1 cellular context compared by ENCODE assay signal in genomic region chr5:96808868-96809558, GRCh38.
A peak's percentile ranks its signal among the peaks of the same experiment; 100 is the strongest.
TF ChIP-seq lines count a peak whose summit lies in the region.

No MANE protein-coding gene starts in this region.

TF ChIP-seq in K562, 482 proteins besides CTCF, POLR2A, EP300 and RAD21 (continued from another document and continues in another):
- no peak for TF ChIP-seq ZNF318 (IDR thresholded peaks at IDR 0.05; ENCODE audit: borderline replicate concordance in 1 of 2, low read depth in 1 of 2)
- peak; percentile 90 for TF ChIP-seq ZNF197 (CRISPR knock-in tag; IDR thresholded peaks at IDR 0.05; ENCODE audit: low read depth)
- peak; percentile 94 for TF ChIP-seq CXXC5 (CRISPR knock-in tag; IDR thresholded peaks at IDR 0.05)
- TF ChIP-seq ZBTB2 (IDR thresholded peaks at IDR 0.05), result no peak
- TF ChIP-seq EHMT2 (IDR thresholded peaks at IDR 0.05), result no peak
- TF ChIP-seq ZBTB9 (CRISPR knock-in tag; IDR thresholded peaks at IDR 0.05), result peak; percentile 99
- no peak for TF ChIP-seq ARID1B (IDR thresholded peaks at IDR 0.05)
- 0 out of 2 replicates have a peak, but pooled peaks have one; percentile 58 for TF ChIP-seq ZNF717 (CRISPR knock-in tag; IDR thresholded peaks at IDR 0.05)
- TF ChIP-seq ZNF316 (IDR thresholded peaks at IDR 0.05), result no peak
- TF ChIP-seq ZNF184 (CRISPR knock-in tag; IDR thresholded peaks at IDR 0.05), result no peak
- no peak for TF ChIP-seq RNF2 (IDR thresholded peaks at IDR 0.05)
- TF ChIP-seq NFYB (IDR thresholded peaks at IDR 0.05; ENCODE audit: extremely low read depth, insufficient read length), result no peak
- no peak for TF ChIP-seq USF1 (CRISPR knock-in tag; IDR thresholded peaks at IDR 0.05)
- TF ChIP-seq ZNF695 (CRISPR knock-in tag; IDR thresholded peaks at IDR 0.05), result peak; percentile 95
- no peak for TF ChIP-seq SMAD1 (IDR thresholded peaks at IDR 0.05; ENCODE audit: low read depth, low read length, partially characterized antibody)
- TF ChIP-seq BRF1 (IDR thresholded peaks at IDR 0.05; ENCODE audit: borderline replicate concordance, extremely low read depth, insufficient read length), result no peak
- peak; percentile 98 for TF ChIP-seq FOXO4 (CRISPR knock-in tag; IDR thresholded peaks at IDR 0.05)
- peak; percentile 89; the same call in 1 of the 2 replicates for TF ChIP-seq ZBTB26 (CRISPR knock-in tag; IDR thresholded peaks at IDR 0.05)
- no peak for TF ChIP-seq PCBP2 (IDR thresholded peaks at IDR 0.05; ENCODE audit: low read depth, low read length, poor library complexity, severe bottlenecking)
- peak; percentile 39; the same call in 1 of the 2 replicates for TF ChIP-seq SNAPC5 (CRISPR knock-in tag; IDR thresholded peaks at IDR 0.05)
- no peak; the same call in 1 of the 2 replicates for TF ChIP-seq VEZF1 (CRISPR knock-in tag; IDR thresholded peaks at IDR 0.05)
- no peak for TF ChIP-seq ZNF12 (CRISPR knock-in tag; IDR thresholded peaks at IDR 0.05)
- peak; percentile 89; the same call in 1 of the 2 replicates for TF ChIP-seq ZNF347 (CRISPR knock-in tag; IDR thresholded peaks at IDR 0.05; ENCODE audit: low read depth)
- TF ChIP-seq BRCA1 (IDR thresholded peaks at IDR 0.05), result no peak
- no peak for TF ChIP-seq BRCA1 (CRISPR knock-in tag; IDR thresholded peaks at IDR 0.05)
- TF ChIP-seq SMAD4 (CRISPR knock-in tag; conservative IDR thresholded peaks at IDR 0.05), result peak; percentile 99
- TF ChIP-seq DACH1 (IDR thresholded peaks at IDR 0.05; ENCODE audit: partially characterized antibody), result no peak
- no peak for TF ChIP-seq TCF7 (IDR thresholded peaks at IDR 0.05; ENCODE audit: borderline replicate concordance)
- TF ChIP-seq FUS (optimal IDR thresholded peaks at IDR 0.05; ENCODE audit: low read depth, low read length), result no peak
- peak; percentile 95 for TF ChIP-seq HIVEP1 (CRISPR knock-in tag; IDR thresholded peaks at IDR 0.05)
- TF ChIP-seq TARDBP (IDR thresholded peaks at IDR 0.05), result no peak
- TF ChIP-seq CAMTA2 (CRISPR knock-in tag; conservative IDR thresholded peaks at IDR 0.05), result 0 out of 2 replicates have a peak, but pooled peaks have one; percentile 21
- TF ChIP-seq ZNF41 (CRISPR knock-in tag; conservative IDR thresholded peaks at IDR 0.05), result peak; percentile 95
- peak; percentile 66 for TF ChIP-seq ZNF707 (CRISPR knock-in tag; conservative IDR thresholded peaks at IDR 0.05)
- peak; percentile 91 for TF ChIP-seq IFI16 (CRISPR knock-in tag; IDR thresholded peaks at IDR 0.05)
- TF ChIP-seq E4F1 (CRISPR knock-in tag; IDR thresholded peaks at IDR 0.05; ENCODE audit: borderline replicate concordance), result peak; percentile 13; the same call in 1 of the 2 replicates
- TF ChIP-seq ZKSCAN8 (CRISPR knock-in tag; IDR thresholded peaks at IDR 0.05), result peak; percentile 92
- no peak for TF ChIP-seq CBFA2T3 (IDR thresholded peaks at IDR 0.05)
- TF ChIP-seq MEF2D (tag; conservative IDR thresholded peaks at IDR 0.05; ENCODE audit: low read depth), result peak; percentile 97
- TF ChIP-seq HOMEZ (CRISPR knock-in tag; IDR thresholded peaks at IDR 0.05), result peak; percentile 94
- TF ChIP-seq KLF6 (CRISPR knock-in tag; IDR thresholded peaks at IDR 0.05; ENCODE audit: borderline replicate concordance), result peak; percentile 97
- 0 out of 2 replicates have a peak, but pooled peaks have one; percentile 73 for TF ChIP-seq GABPB2 (CRISPR knock-in tag; conservative IDR thresholded peaks at IDR 0.05)
- peak; percentile 65; the same call in 1 of the 2 replicates for TF ChIP-seq ZNF696 (CRISPR knock-in tag; conservative IDR thresholded peaks at IDR 0.05)
- TF ChIP-seq YBX1 (IDR thresholded peaks at IDR 0.05), result no peak
- no peak for TF ChIP-seq BCOR (IDR thresholded peaks at IDR 0.05)
- no peak for TF ChIP-seq ATF7 (IDR thresholded peaks at IDR 0.05)
